8 cellular contexts compared by ENCODE assay signal in genomic region chr1:5509664-5510452, GRCh38.
DNase-seq lines count a peak whose midpoint lies in the region; ATAC-seq, FAIRE-seq and TF ChIP-seq lines count a peak whose summit lies in the region.

No MANE protein-coding gene starts in this region.

- DNase-seq in Ammon's horn (ENCODE audit: low spot score) = peak; percentile 70
- peak; percentile 61 for DNase-seq in H54 (ENCODE audit: insufficient read length, low spot score)
- DNase-seq in RCC 7860 (ENCODE audit: low spot score) = peak; percentile 10
- DNase-seq in activated T-cell treated with anti-CD3 and anti-CD28 coated beads, Interleukin-2, amount 50 U/mL, for 72 hours = peak; percentile 69 to 74
- peak; percentile 19 for DNase-seq in fibroblast of the aortic adventitia (ENCODE audit: low read depth)
- DNase-seq in neuronal stem cell (ENCODE audit: low spot score) = peak; percentile 68
- DNase-seq in superior temporal gyrus (ENCODE audit: extremely low spot score) = peak; percentile 79

- peak overlapping the region; percentile 83 for H3K18ac ChIP-seq in neuronal stem cell (ENCODE audit: low read length)

- no peak overlapping the region for H3K4me3 Mint-ChIP-seq in activated T-cell treated with anti-CD3 and anti-CD28 coated beads, Interleukin-2, amount 50 U/mL, for 72 hours

- no peak overlapping the region for H3K27ac ChIP-seq in neuronal stem cell (replicated peaks; ENCODE audit: low read length)

- no peak overlapping the region for H2AFZ ChIP-seq in neuronal stem cell (ENCODE audit: low read length)

- no peak overlapping the region for H3K4ac ChIP-seq in neuronal stem cell (ENCODE audit: low read length)

- peak overlapping the region; percentile 85 for H2AK5ac ChIP-seq in neuronal stem cell (ENCODE audit: low read depth, low read length)

- no peak overlapping the region for H4K91ac ChIP-seq in neuronal stem cell (ENCODE audit: low read depth, low read length, poor library complexity)

- H3K36me3 ChIP-seq in neuronal stem cell (replicated peaks in 1 of 2; ENCODE audit: control insufficient read depth in 2 of 2, insufficient read depth in 2 of 2, low read length in 2 of 2) = no peaks in the 10 kb centered on the region

- no peak overlapping the region for H3K9ac ChIP-seq in neuronal stem cell (ENCODE audit: low read depth, low read length, poor library complexity)

- no peaks in the 10 kb centered on the region for H3K36me3 Mint-ChIP-seq in activated T-cell treated with anti-CD3 and anti-CD28 coated beads, Interleukin-2, amount 50 U/mL, for 72 hours (ENCODE audit: insufficient read depth in 2 of 2)

- no peak for TF ChIP-seq POLR2A in H54 (IDR thresholded peaks at IDR 0.05; ENCODE audit: low read depth, low read length)

- no peak for FAIRE-seq in H54 (lab: Jason Lieb, UNC)
- no peak for FAIRE-seq in RCC 7860 (lab: Jason Lieb, UNC)

- H4K8ac ChIP-seq in neuronal stem cell (ENCODE audit: low read depth, low read length) = no peak overlapping the region

- peaks cover 10% of the 10 kb centered on the region for H3K27me3 Mint-ChIP-seq in activated T-cell treated with anti-CD3 and anti-CD28 coated beads, Interleukin-2, amount 50 U/mL, for 72 hours (ENCODE audit: low read depth)

- no peak overlapping the region for H3K27ac Mint-ChIP-seq in activated T-cell treated with anti-CD3 and anti-CD28 coated beads, Interleukin-2, amount 50 U/mL, for 72 hours

- H3K9me3 Mint-ChIP-seq in activated T-cell treated with anti-CD3 and anti-CD28 coated beads, Interleukin-2, amount 50 U/mL, for 72 hours = no peaks in the 10 kb centered on the region

- peaks cover 0 to 4% of the 10 kb centered on the region in 2 donors for H3K4me1 ChIP-seq in neuronal stem cell (ENCODE audit: control insufficient read depth in 2 of 2, insufficient read depth in 1 of 2, low read depth in 1 of 2, low read length in 2 of 2)

- peak overlapping the region; percentile 51 for H3K23ac ChIP-seq in neuronal stem cell (ENCODE audit: low read depth, low read length, poor library complexity)

- H2BK120ac ChIP-seq in neuronal stem cell (ENCODE audit: low read depth, low read length) = no peak overlapping the region

- ATAC-seq in activated T-cell treated with anti-CD3 and anti-CD28 coated beads, Interleukin-2, amount 50 U/mL, for 72 hours (replicated peaks in 1 of 2) = peak; percentile 37 to 58
- ATAC-seq in HG03460 (IDR thresholded peaks at IDR 0.05; ENCODE audit: unreplicated experiment) = no peak

- H3K4me1 Mint-ChIP-seq in activated T-cell treated with anti-CD3 and anti-CD28 coated beads, Interleukin-2, amount 50 U/mL, for 72 hours (ENCODE audit: low read depth) = peaks cover 5% of the 10 kb centered on the region

- H3K4me3 ChIP-seq in fibroblast of the aortic adventitia (ENCODE audit: low read depth, low read length) = no peak overlapping the region
- no peak overlapping the region for H3K4me3 ChIP-seq in neuronal stem cell (ENCODE audit: low read length in 2 of 2)

- no peak overlapping the region for H2BK12ac ChIP-seq in neuronal stem cell (ENCODE audit: low read length)

- H3K79me1 ChIP-seq in neuronal stem cell (ENCODE audit: low read depth, low read length) = no peaks in the 10 kb centered on the region

- H3K27me3 ChIP-seq in neuronal stem cell (ENCODE audit: control insufficient read depth in 3 of 3, insufficient read depth in 3 of 3, low read depth in 1 of 3, low read length in 3 of 3) = peaks cover 0 to 6% (median 0%) of the 10 kb centered on the region in 3 experiments

- peak; percentile 88 for TF ChIP-seq CTCF in fibroblast of the aortic adventitia (IDR thresholded peaks at IDR 0.05; ENCODE audit: insufficient read depth, low read length)

- H3K9me3 ChIP-seq in neuronal stem cell (replicated peaks in 1 of 2; ENCODE audit: control insufficient read depth in 2 of 2, insufficient read depth in 1 of 2, low read depth in 1 of 2, low read length in 2 of 2) = no peaks in the 10 kb centered on the region

- no peak overlapping the region for H3K14ac ChIP-seq in neuronal stem cell (ENCODE audit: low read length)

- H2BK5ac ChIP-seq in neuronal stem cell (ENCODE audit: low read length) = no peak overlapping the region

- no peak overlapping the region for H3K4me2 ChIP-seq in neuronal stem cell (ENCODE audit: insufficient read depth, low read length, poor library complexity, severe bottlenecking)

- H2BK15ac ChIP-seq in neuronal stem cell (ENCODE audit: low read length) = no peak overlapping the region

- WGBS in neuronal stem cell (ENCODE audit: extremely low coverage in 2 of 2, insufficient read length in 2 of 2, insufficient replicate concordance in 1 of 2), 2 donors = no CpG with 5 or more reads among the region's 21 CpGs

Comparison
In these comparisons a context has a peak if more than half of its experiments do, and no peak if none do; other contexts are left out.
1. DNase-seq: peak in every context shown above with its lines; median percentile 79 in superior temporal gyrus; 72 in activated T-cell treated with anti-CD3 and anti-CD28 coated beads, Interleukin-2, amount 50 U/mL, for 72 hours; 70 in Ammon's horn; 68 in neuronal stem cell; 61 in H54; 19 in fibroblast of the aortic adventitia; 10 in RCC 7860.